ENCODE assay signal across 22 cellular contexts in genomic region chr16:14241631-14242030, GRCh38.
A peak's percentile ranks its signal among the peaks of the same experiment; 100 is the strongest.
DNase-seq lines count a peak whose midpoint lies in the region; FAIRE-seq and TF ChIP-seq lines count a peak whose summit lies in the region.
"Had no signal": no experiment of that assay in that cellular context is flagged by ENCODE, and none has a peak within 500 bp of the region (broad histone marks: within the 10 kb centered on the region; RNA-seq: fewer than 3 reads in every experiment).

No MANE protein-coding gene starts in this region.

- H3K9me3 ChIP-seq in ascending aorta (no peaks in the 10 kb centered on the region), right atrium auricular region (no peaks in the 10 kb centered on the region), PC-9 (ENCODE audit: insufficient read depth, low read depth) (no peaks in the 10 kb centered on the region)
- H3K9me3 ChIP-seq: BLaER1 treated with 17β-estradiol and CSF1 and Interleukin-3, amounts not matched to agents 10 nM and 100 nM had no signal

- peaks cover 4% of the 10 kb centered on the region; the same call in 1 of the 2 replicates for H3F3A ChIP-seq in PC-9 (ENCODE audit: insufficient read depth, low read depth)

- CTCF ChIA-PET in PC-9 (lab: Charles Lee), result no interaction called here

- no peaks in the 10 kb centered on the region for H3K79me2 ChIP-seq in PC-9 (ENCODE audit: low read depth)

- H3K9me2 ChIP-seq in PC-9 (ENCODE audit: insufficient read depth), result no peaks in the 10 kb centered on the region

- peaks cover 13 to 22% of the 10 kb centered on the region in 2 donors for H3K4me1 ChIP-seq in ascending aorta
- H3K4me1 ChIP-seq in right atrium auricular region, result peaks cover 0 to 24% of the 10 kb centered on the region in 2 donors
- no peaks in the 10 kb centered on the region for H3K4me1 ChIP-seq in PC-9 (replicated peaks; ENCODE audit: insufficient read depth)

- H3K4me2 ChIP-seq in PC-9, result no peak overlapping the region
- H3K4me2 ChIP-seq: BLaER1 treated with 17β-estradiol and CSF1 and Interleukin-3, amounts not matched to agents 10 nM and 100 nM had no signal

- no peak for DNase-seq in ascending aorta (ENCODE audit: low spot score in 2 of 2)
- DNase-seq in fibroblast of the aortic adventitia (ENCODE audit: low read depth), result peak; percentile 41
- DNase-seq in right atrium auricular region (ENCODE audit: low spot score), result no peak
- peak; percentile 18 for DNase-seq in stromal cell of bone marrow (ENCODE audit: low read depth)
- no peak for DNase-seq in PC-9
- no peak for DNase-seq in NCI-H524 treated with DMSO at 0.1 percent for 48 hours (lab: John Stamatoyannopoulos, UW)
- DNase-seq in GM19239 (ENCODE audit: insufficient read length, low spot score), result no peak
- DNase-seq: CD8-positive, alpha-beta memory T cell; DMS53; EL; KG1; NCI-H1417; NCI-H187; NCI-H2107; NCI-H2227 treated with DMSO at 0.1 percent for 48 hours; NCI-H510A treated with DMSO at 0.1 percent for 48 hours; NCI-H82; OCI-M1; SIG-M5 had no signal

- POLR2A ChIA-PET in PC-9 (lab: Charles Lee; ENCODE audit: unreplicated experiment), result interaction anchor here (0.7 kb wide), 1 partner anchor 285 kb away, joined by 5 read pairs; no protein-coding TSS in a partner anchor

- no TSS peak for BruUV-seq in PC-9 (replicated peaks; lab: Mats Ljungman, UMichigan)

- H3K27ac ChIP-seq in ascending aorta (peak overlapping the region; percentile 46 to 61), right atrium auricular region (peak overlapping the region; percentile 48 to 71), PC-9 (no peak overlapping the region)

- H3K4me3 ChIP-seq in ascending aorta (no peak overlapping the region), fibroblast of the aortic adventitia (ENCODE audit: low read depth, low read length) (no peak overlapping the region), right atrium auricular region (no peak overlapping the region), PC-9 (no peak overlapping the region)
- H3K4me3 ChIP-seq: BLaER1 treated with 17β-estradiol and CSF1 and Interleukin-3, amounts not matched to agents 10 nM and 100 nM had no signal

- no peak overlapping the region for H2AFZ ChIP-seq in PC-9

- TF ChIP-seq CTCF in ascending aorta (IDR thresholded peaks at IDR 0.05), result no peak
- no peak for TF ChIP-seq CTCF in fibroblast of the aortic adventitia (IDR thresholded peaks at IDR 0.05; ENCODE audit: insufficient read depth, low read length)
- no peak for TF ChIP-seq CTCF in right atrium auricular region (IDR thresholded peaks at IDR 0.05)
- no peak for TF ChIP-seq CTCF in PC-9 (conservative IDR thresholded peaks at IDR 0.05)

- H3K36me3 ChIP-seq in ascending aorta, result peaks cover 12 to 20% of the 10 kb centered on the region in 2 donors
- H3K36me3 ChIP-seq in right atrium auricular region, result peaks cover 58% of the 10 kb centered on the region
- H3K36me3 ChIP-seq in PC-9 (ENCODE audit: low read depth), result peaks cover 18% of the 10 kb centered on the region

- intact Hi-C loops in ascending aorta (cut with DNase I), result no loop called here
- intact Hi-C loops in PC-9 (cut with micrococcal nuclease; ENCODE audit: unreplicated experiment), result no loop called here

- no peaks in the 10 kb centered on the region for H4K20me1 ChIP-seq in PC-9 (ENCODE audit: insufficient read depth)
- H4K20me1 ChIP-seq: BLaER1 treated with 17β-estradiol and CSF1 and Interleukin-3, amounts not matched to agents 10 nM and 100 nM had no signal

- no peak for FAIRE-seq in GM19239 (lab: Jason Lieb, UNC)
- FAIRE-seq: GM12891, GM18507 had no signal

- H3K27me3 ChIP-seq in ascending aorta (no peaks in the 10 kb centered on the region), right atrium auricular region (no peaks in the 10 kb centered on the region), PC-9 (ENCODE audit: insufficient read depth, low read depth) (no peaks in the 10 kb centered on the region)
- H3K27me3 ChIP-seq: BLaER1 treated with 17β-estradiol and CSF1 and Interleukin-3, amounts not matched to agents 10 nM and 100 nM had no signal

Comparison
In these comparisons a context has a peak if more than half of its experiments do, and no peak if none do; other contexts are left out.
1. DNase-seq: peak in fibroblast of the aortic adventitia (single experiment) and stromal cell of bone marrow (single experiment); none in ascending aorta (0 of 2), right atrium auricular region (single experiment), PC-9 (0 of 2), NCI-H524 treated with DMSO at 0.1 percent for 48 hours (single experiment) and GM19239 (single experiment).